ENCODE assay signal across 13 cellular contexts in genomic region chr21:32463889-32464300, GRCh38. TPM values are rescaled to one million over a fixed set of nuclear protein-coding genes. Genes with fewer than 3 reads are reported as not detected.
A peak's percentile ranks its signal among the peaks of the same experiment; 100 is the strongest.
DNase-seq lines count a peak whose midpoint lies in the region; ATAC-seq and TF ChIP-seq lines count a peak whose summit lies in the region.
"Had no signal": no experiment of that assay in that cellular context is flagged by ENCODE, and none has a peak within 500 bp of the region (broad histone marks: within the 10 kb centered on the region; RNA-seq: fewer than 3 reads in every experiment).

No MANE protein-coding gene starts in this region.

- peaks cover 5% of the 10 kb centered on the region in 2 donors for H3K36me3 Mint-ChIP-seq in activated T-cell treated with anti-CD3 and anti-CD28 coated beads, Interleukin-2, amount 50 U/mL, for 72 hours (ENCODE audit: insufficient read depth in 2 of 2)

- no peaks in the 10 kb centered on the region for H3K9me3 ChIP-seq in esophagus (ENCODE audit: control insufficient read depth in 2 of 2, insufficient read depth in 1 of 2, low read depth in 1 of 2, low read length in 1 of 2)

- 39 to 59% methylated on average over 8 of the region's 8 CpGs for WGBS in esophagus, 2 donors

- no peak overlapping the region for H3K4me3 Mint-ChIP-seq in activated T-cell treated with anti-CD3 and anti-CD28 coated beads, Interleukin-2, amount 50 U/mL, for 72 hours
- H3K4me3 Mint-ChIP-seq: activated B cell treated with CpG ODN at 0.5 μM for 24 hours; CD8-positive, alpha-beta memory T cell; IgD-negative memory B cell; memory B cell had no signal

- peaks cover 13 to 14% of the 10 kb centered on the region in 2 donors for H3K36me3 ChIP-seq in esophagus (ENCODE audit: control insufficient read depth in 2 of 2, insufficient read depth in 2 of 2, low read length in 1 of 2)

- H3K4me3 ChIP-seq in AG09309 (ENCODE audit: control insufficient read depth, low read depth, low read length) = no peak overlapping the region
- H3K4me3 ChIP-seq in esophagus (ENCODE audit: low read depth in 1 of 2, low read length in 2 of 2) = no peak overlapping the region

- ATAC-seq in omental fat pad (ENCODE audit: low FRiP score) = peak; percentile 74
- no peak for ATAC-seq in activated T-cell treated with anti-CD3 and anti-CD28 coated beads, Interleukin-2, amount 50 U/mL, for 72 hours (replicated peaks in 1 of 2)
- ATAC-seq in HG03095 (IDR thresholded peaks at IDR 0.05; ENCODE audit: unreplicated experiment) = no peak

- TF ChIP-seq CTCF in AG09309 (IDR thresholded peaks at IDR 0.05; ENCODE audit: control insufficient read depth, insufficient read depth, low read depth, low read length, missing control alignments) = no peak
- no peak for TF ChIP-seq CTCF in RWPE1 (conservative IDR thresholded peaks at IDR 0.05; ENCODE audit: low read depth)
- no peak for TF ChIP-seq CTCF in omental fat pad (IDR thresholded peaks at IDR 0.05)

- CTCF ChIA-PET in RWPE1 (lab: Yijun Ruan, JAX) = interaction anchor here (0.6 to 0.7 kb wide), 3 partner anchors 31 to 165 kb away, joined by 3 to 7 read pairs (median 4); no protein-coding TSS in a partner anchor

- H3K4me1 ChIP-seq in esophagus (ENCODE audit: control insufficient read depth in 2 of 2, insufficient read depth in 2 of 2, low read length in 1 of 2) = no peaks in the 10 kb centered on the region

- H3K27ac ChIP-seq in RWPE1 (peak overlapping the region; percentile 82), esophagus (ENCODE audit: low read depth in 2 of 2, low read length in 1 of 2) (peak overlapping the region; percentile 66 to 77)

- H3K27me3 ChIP-seq in esophagus (ENCODE audit: control insufficient read depth in 1 of 2, insufficient read depth in 2 of 2, low read length in 2 of 2) = no peaks in the 10 kb centered on the region

- no peaks in the 10 kb centered on the region for H3K4me1 Mint-ChIP-seq in activated T-cell treated with anti-CD3 and anti-CD28 coated beads, Interleukin-2, amount 50 U/mL, for 72 hours (ENCODE audit: low read depth)
- H3K4me1 Mint-ChIP-seq: activated B cell treated with CpG ODN at 0.5 μM for 24 hours, memory B cell had no signal

- H3K27me3 Mint-ChIP-seq in activated T-cell treated with anti-CD3 and anti-CD28 coated beads, Interleukin-2, amount 50 U/mL, for 72 hours (ENCODE audit: low read depth) = no peaks in the 10 kb centered on the region
- H3K27me3 Mint-ChIP-seq: CD8-positive, alpha-beta memory T cell had no signal

- DNase-seq in AG09309 (ENCODE audit: low read depth) (peak; percentile 97), RWPE1 (ENCODE audit: low spot score) (peak; percentile 40), omental fat pad (ENCODE audit: low spot score) (no peak), NCI-H526 (lab: John Stamatoyannopoulos, UW) (no peak)
- DNase-seq in activated T-cell treated with anti-CD3 and anti-CD28 coated beads, Interleukin-2, amount 50 U/mL, for 72 hours = no peak
- DNase-seq in activated CD4-positive, alpha-beta T cell treated with anti-CD3 and anti-CD28 coated beads for 1 hour = no peak
- DNase-seq: activated B cell treated with CpG ODN at 0.5 μM for 24 hours; CD8-positive, alpha-beta memory T cell; NCI-H748 treated with DMSO at 0.1 percent for 48 hours had no signal

- no peaks in the 10 kb centered on the region for H3K9me3 Mint-ChIP-seq in activated T-cell treated with anti-CD3 and anti-CD28 coated beads, Interleukin-2, amount 50 U/mL, for 72 hours
- H3K9me3 Mint-ChIP-seq: activated B cell treated with CpG ODN at 0.5 μM for 24 hours; CD8-positive, alpha-beta memory T cell; memory B cell had no signal

- POLR2A ChIA-PET in RWPE1 (lab: Yijun Ruan, JAX; ENCODE audit: low non-redundant PET) = no interaction called here

- H3K27ac Mint-ChIP-seq in activated T-cell treated with anti-CD3 and anti-CD28 coated beads, Interleukin-2, amount 50 U/mL, for 72 hours = no peak overlapping the region
- H3K27ac Mint-ChIP-seq: activated B cell treated with CpG ODN at 0.5 μM for 24 hours, IgD-negative memory B cell, memory B cell had no signal

RNA-seq across cellular contexts. Expression of gene EVA1C, which starts 51.4 kb away (rescaled TPM):
- polyA plus RNA-seq in esophagus = 10 to 100 TPM; 18.3 to 21.1 TPM
- 100 to 1,000 TPM in 1 of 4 donors, 10 to 100 TPM in 3; 41.1 to 108 (median 75.9) TPM for total RNA-seq in omental fat pad
- 1 to 10 TPM; 8.5 to 8.9 TPM for total RNA-seq in activated T-cell treated with anti-CD3 and anti-CD28 coated beads, Interleukin-2, amount 50 U/mL, for 72 hours

Comparison
In these comparisons a context has a peak if more than half of its experiments do, and no peak if none do; other contexts are left out.
1. DNase-seq: peak in AG09309 (single experiment) and RWPE1 (single experiment); none in omental fat pad (single experiment), NCI-H526 (0 of 2), activated T-cell treated with anti-CD3 and anti-CD28 coated beads, Interleukin-2, amount 50 U/mL, for 72 hours (0 of 2) and activated CD4-positive, alpha-beta T cell treated with anti-CD3 and anti-CD28 coated beads for 1 hour (single experiment).
2. RNA of gene EVA1C, which starts 51.4 kb away (total RNA-seq): 41.1 to 108 TPM in omental fat pad; 8.5 to 8.9 TPM in activated T-cell treated with anti-CD3 and anti-CD28 coated beads, Interleukin-2, amount 50 U/mL, for 72 hours; every median in the first group is over 4 times any median in the second.